ENCODE assay signal across 12 cellular contexts in genomic region chr6:124881898-124882579, GRCh38.
DNase-seq lines count a peak whose midpoint lies in the region; ATAC-seq and TF ChIP-seq lines count a peak whose summit lies in the region.
"Had no signal": no experiment of that assay in that cellular context is flagged by ENCODE, and none has a peak within 500 bp of the region (broad histone marks: within the 10 kb centered on the region; RNA-seq: fewer than 3 reads in every experiment).

No MANE protein-coding gene starts in this region.

- H3K9me3 ChIP-seq in thyroid gland: no peaks in the 10 kb centered on the region

- no peak for TF ChIP-seq CTCF in fibroblast of the aortic adventitia (IDR thresholded peaks at IDR 0.05; ENCODE audit: insufficient read depth, low read length)
- TF ChIP-seq CTCF in thyroid gland (IDR thresholded peaks at IDR 0.05): no peak

- intact Hi-C loops in thyroid gland (cut with DNase I): no loop called here

- no peaks in the 10 kb centered on the region for H3K27me3 ChIP-seq in thyroid gland

- ATAC-seq in GM19324 (IDR thresholded peaks at IDR 0.05; ENCODE audit: low FRiP score, unreplicated experiment): peak; percentile 67
- ATAC-seq: natural killer cell treated with Interleukin-12 subunit alpha and Interleukin-12 subunit beta and Interleukin-15 and Interleukin-18, amount 100 ng/mL, for 72 hours had no signal

- 63 to 67% methylated on average over 4 of the region's 4 CpGs for WGBS in thyroid gland, 2 donors

- H3K4me3 ChIP-seq in fibroblast of the aortic adventitia (ENCODE audit: low read depth, low read length) (no peak overlapping the region), thyroid gland (replicated peaks in 1 of 3) (no peak overlapping the region)

- H3K36me3 ChIP-seq in thyroid gland: no peaks in the 10 kb centered on the region

- H3K4me1 ChIP-seq in thyroid gland: peaks cover 9 to 14% of the 10 kb centered on the region in 2 donors

- H3K27ac ChIP-seq in thyroid gland: peak overlapping the region in 1 of 3 donors; percentile 28

- DNase-seq in AG08396 (ENCODE audit: low spot score) (peak; percentile 43), NCI-H2171 (lab: John Stamatoyannopoulos, UW) (peak; percentile 51), fibroblast of the aortic adventitia (ENCODE audit: low read depth) (peak; percentile 63), DMS153 treated with DMSO at 0.1 percent for 48 hours (lab: John Stamatoyannopoulos, UW; ENCODE audit: unreplicated experiment) (no peak), globus pallidus (ENCODE audit: low spot score) (no peak), superior temporal gyrus (ENCODE audit: extremely low spot score) (no peak), thyroid gland (no peak)
- DNase-seq: activated CD4-positive, alpha-beta T cell treated with anti-CD3 and anti-CD28 coated beads for 48 hours; endodermal cell; NCI-H2227 treated with DMSO at 0.1 percent for 48 hours had no signal

- no peak for TF ChIP-seq POLR2A in thyroid gland (IDR thresholded peaks at IDR 0.05)

Comparison
In these comparisons a context has a peak if more than half of its experiments do, and no peak if none do; other contexts are left out.
1. DNase-seq: peak in AG08396 (single experiment), NCI-H2171 (single experiment) and fibroblast of the aortic adventitia (single experiment); none in DMS153 treated with DMSO at 0.1 percent for 48 hours (single experiment), globus pallidus (single experiment), superior temporal gyrus (single experiment) and thyroid gland (0 of 2).